In genomic region chr1:224433041-224433670, GRCh38 we compare ENCODE assay signal across 8 cellular contexts. TPM values are rescaled to one million over a fixed set of nuclear protein-coding genes. Genes with fewer than 3 reads are reported as not detected.
DNase-seq lines count a peak whose midpoint lies in the region; ATAC-seq, FAIRE-seq and TF ChIP-seq lines count a peak whose summit lies in the region.

No MANE protein-coding gene starts in this region.

- peak overlapping the region; percentile 92 to 97 (median 94) for H3K4me3 Mint-ChIP-seq in CD4-positive, CD25-positive, alpha-beta regulatory T cell
- peak overlapping the region; percentile 87 to 96 (median 90) for H3K4me3 Mint-ChIP-seq in IgD-negative memory B cell
- peak overlapping the region; percentile 80 to 97 (median 88) for H3K4me3 Mint-ChIP-seq in naive thymus-derived CD8-positive, alpha-beta T cell

- H3K9me3 ChIP-seq in CD4-positive, CD25-positive, alpha-beta regulatory T cell (ENCODE audit: control insufficient read depth in 2 of 2, low read length in 2 of 2), result no peaks in the 10 kb centered on the region
- no peaks in the 10 kb centered on the region for H3K9me3 ChIP-seq in esophagus squamous epithelium

- H3K27ac Mint-ChIP-seq in CD4-positive, CD25-positive, alpha-beta regulatory T cell, result peak overlapping the region; percentile 95 to 97 (median 95)
- peak overlapping the region; percentile 90 to 95 (median 95) for H3K27ac Mint-ChIP-seq in IgD-negative memory B cell
- peak overlapping the region; percentile 80 to 97 (median 90) for H3K27ac Mint-ChIP-seq in naive thymus-derived CD8-positive, alpha-beta T cell

- no peak for TF ChIP-seq CTCF in esophagus squamous epithelium (IDR thresholded peaks at IDR 0.05)

- WGBS in esophagus squamous epithelium, 2 donors, result 1 to 2% methylated on average over 19 of the region's 19 CpGs

- no peak for FAIRE-seq in urothelium cell line (lab: Jason Lieb, UNC)

- intact Hi-C loops in esophagus squamous epithelium (cut with DNase I), result loop anchor here (10.0 kb wide), 1 partner anchor 72 kb away; no protein-coding TSS in a partner anchor

- H3K36me3 Mint-ChIP-seq in CD4-positive, CD25-positive, alpha-beta regulatory T cell, result peaks cover under 1% of the 10 kb centered on the region
- H3K36me3 Mint-ChIP-seq in IgD-negative memory B cell, result peaks cover 1% of the 10 kb centered on the region
- H3K36me3 Mint-ChIP-seq in naive thymus-derived CD8-positive, alpha-beta T cell, result peaks cover 0 to 27% (median 0%) of the 10 kb centered on the region in 3 donors

- POLR2A ChIA-PET in naive thymus-derived CD8-positive, alpha-beta T cell (lab: Charles Lee), result interaction anchor here (0.6 to 2.4 kb wide), 5 partner anchors 45 to 1707 kb away, joined by 3 to 7 read pairs (median 4); no protein-coding TSS in a partner anchor

- H3K27me3 Mint-ChIP-seq in CD4-positive, CD25-positive, alpha-beta regulatory T cell, result no peaks in the 10 kb centered on the region
- H3K27me3 Mint-ChIP-seq in IgD-negative memory B cell, result no peaks in the 10 kb centered on the region
- no peaks in the 10 kb centered on the region for H3K27me3 Mint-ChIP-seq in naive thymus-derived CD8-positive, alpha-beta T cell

- H3K4me1 ChIP-seq in CD4-positive, CD25-positive, alpha-beta regulatory T cell (ENCODE audit: control insufficient read depth, insufficient read depth, low read length, poor library complexity, severe bottlenecking), result peaks cover 60% of the 10 kb centered on the region
- peaks cover 6 to 70% (median 38%) of the 10 kb centered on the region in 3 donors for H3K4me1 ChIP-seq in esophagus squamous epithelium

- H3K36me3 ChIP-seq in CD4-positive, CD25-positive, alpha-beta regulatory T cell (ENCODE audit: control insufficient read depth, insufficient read depth, low read length), result peaks cover 8% of the 10 kb centered on the region
- H3K36me3 ChIP-seq in esophagus squamous epithelium, result peaks cover 0 to 26% (median 4%) of the 10 kb centered on the region in 3 donors

- H3K27me3 ChIP-seq in CD4-positive, CD25-positive, alpha-beta regulatory T cell (ENCODE audit: control insufficient read depth, insufficient read depth, low read length), result no peaks in the 10 kb centered on the region
- no peaks in the 10 kb centered on the region for H3K27me3 ChIP-seq in esophagus squamous epithelium

- DNase-seq in CD4-positive, CD25-positive, alpha-beta regulatory T cell, result peak; percentile 19 to 37 (median 34)
- DNase-seq in activated CD4-positive, alpha-beta T cell treated with anti-CD3 and anti-CD28 coated beads, Interleukin-2, amount 50 U/mL, for 48 hours, result peak; percentile 25 to 27
- no peak for DNase-seq in esophagus squamous epithelium (lab: John Stamatoyannopoulos, UW)
- peak in 4 of 10 donors; percentile 23 to 34 (median 28) for DNase-seq in naive thymus-derived CD8-positive, alpha-beta T cell
- DNase-seq in DMS114 treated with DMSO at 0.1 percent for 48 hours (lab: John Stamatoyannopoulos, UW; ENCODE audit: unreplicated experiment), result no peak
- no peak for DNase-seq in cortex of kidney (lab: John Stamatoyannopoulos, UW)
- no peak for DNase-seq in urothelium cell line (ENCODE audit: low spot score)

- peaks cover 36 to 58% (median 46%) of the 10 kb centered on the region in 4 donors for H3K4me1 Mint-ChIP-seq in CD4-positive, CD25-positive, alpha-beta regulatory T cell
- H3K4me1 Mint-ChIP-seq in IgD-negative memory B cell, result peaks cover 35 to 45% (median 38%) of the 10 kb centered on the region in 3 donors
- H3K4me1 Mint-ChIP-seq in naive thymus-derived CD8-positive, alpha-beta T cell, result peaks cover 18 to 69% (median 59%) of the 10 kb centered on the region in 4 donors

- no peak for TF ChIP-seq POLR2A in esophagus squamous epithelium (IDR thresholded peaks at IDR 0.05)

- peak overlapping the region; percentile 90 for H3K27ac ChIP-seq in CD4-positive, CD25-positive, alpha-beta regulatory T cell (ENCODE audit: insufficient read depth, low read length, poor library complexity, severe bottlenecking)
- peak overlapping the region; percentile 96 to 99 (median 98) for H3K27ac ChIP-seq in esophagus squamous epithelium

- H3K4me3 ChIP-seq in CD4-positive, CD25-positive, alpha-beta regulatory T cell (ENCODE audit: low read depth, low read length), result peak overlapping the region; percentile 91
- peak overlapping the region; percentile 85 to 98 (median 91) for H3K4me3 ChIP-seq in esophagus squamous epithelium

- no peaks in the 10 kb centered on the region for H3K9me3 Mint-ChIP-seq in CD4-positive, CD25-positive, alpha-beta regulatory T cell
- no peaks in the 10 kb centered on the region for H3K9me3 Mint-ChIP-seq in IgD-negative memory B cell
- H3K9me3 Mint-ChIP-seq in naive thymus-derived CD8-positive, alpha-beta T cell, result no peaks in the 10 kb centered on the region

- no peak for ATAC-seq in CD4-positive, CD25-positive, alpha-beta regulatory T cell (ENCODE audit: low read depth in 2 of 2)
- ATAC-seq in naive thymus-derived CD8-positive, alpha-beta T cell, result no peak

RNA-seq across cellular contexts. Expression of gene WDR26, which starts 1.4 kb away (rescaled TPM):
- total RNA-seq in CD4-positive, CD25-positive, alpha-beta regulatory T cell, result 209 TPM
- 1 to 10 TPM; 2.6 to 5.3 (median 3.3) TPM for polyA plus RNA-seq in CD4-positive, CD25-positive, alpha-beta regulatory T cell
- 4.0 TPM for polyA plus RNA-seq in IgD-negative memory B cell
- 100 to 1,000 TPM in 1 of 4 donors, 10 to 100 TPM in 3; 38.3 to 111 (median 61.9) TPM for total RNA-seq in esophagus squamous epithelium
- total RNA-seq in naive thymus-derived CD8-positive, alpha-beta T cell, result 100 to 1,000 TPM; 119 to 121 TPM
- 1 to 10 TPM; 2.7 to 3.8 (median 2.8) TPM for polyA plus RNA-seq in naive thymus-derived CD8-positive, alpha-beta T cell

Comparison
In these comparisons a context has a peak if more than half of its experiments do, and no peak if none do; other contexts are left out.
1. DNase-seq: peak in CD4-positive, CD25-positive, alpha-beta regulatory T cell (3 of 3) and activated CD4-positive, alpha-beta T cell treated with anti-CD3 and anti-CD28 coated beads, Interleukin-2, amount 50 U/mL, for 48 hours (2 of 2); none in esophagus squamous epithelium (single experiment), DMS114 treated with DMSO at 0.1 percent for 48 hours (single experiment), cortex of kidney (single experiment) and urothelium cell line (single experiment).
2. Peak in every context shown above with its lines, with median percentiles within 50 percentile points of each other: H3K27ac Mint-ChIP-seq and H3K4me3 Mint-ChIP-seq.